Comparison of ENCODE assay signal across 8 cellular contexts in genomic region chr1:151837841-151838490, GRCh38. TPM values are rescaled to one million over a fixed set of nuclear protein-coding genes. Genes with fewer than 3 reads are reported as not detected.
DNase-seq lines count a peak whose midpoint lies in the region; ATAC-seq and TF ChIP-seq lines count a peak whose summit lies in the region.

No MANE protein-coding gene starts in this region.

- H3K4me1 ChIP-seq in cardiac muscle cell (ENCODE audit: low read depth) (no peaks in the 10 kb centered on the region), sigmoid colon (peaks cover 0 to 27% (median 25%) of the 10 kb centered on the region in 4 donors)

- H3K9me3 ChIP-seq in cardiac muscle cell (ENCODE audit: low read depth) (no peaks in the 10 kb centered on the region), sigmoid colon (no peaks in the 10 kb centered on the region)

- no peaks in the 10 kb centered on the region for H3K9me3 Mint-ChIP-seq in activated CD8-positive, alpha-beta memory T cell treated with anti-CD3 and anti-CD28 coated beads, Interleukin-2, amount 10 ng/mL, durations not matched to agents 7 days and 5 days (ENCODE audit: low read depth)

- in situ Hi-C loops in GM13976 (cut with MboI; ENCODE audit: low sequenced_read_pairs, unreplicated experiment), result no loop called here

- peak; percentile 17 for ATAC-seq in activated CD8-positive, alpha-beta memory T cell treated with anti-CD3 and anti-CD28 coated beads, Interleukin-2, amount 10 ng/mL, durations not matched to agents 7 days and 5 days
- ATAC-seq in HG03045 (IDR thresholded peaks at IDR 0.05; ENCODE audit: unreplicated experiment) (no peak), HG02610 (IDR thresholded peaks at IDR 0.05; ENCODE audit: unreplicated experiment) (no peak), HG03565 (IDR thresholded peaks at IDR 0.05; ENCODE audit: unreplicated experiment) (no peak)

- CTCF ChIA-PET in activated CD8-positive, alpha-beta memory T cell treated with anti-CD3 and anti-CD28 coated beads, Interleukin-2, amount 10 ng/mL, durations not matched to agents 7 days and 5 days (lab: Charles Lee), result interaction anchor here (2.7 kb wide), 1 partner anchor 15 kb away, joined by 6 read pairs; no protein-coding TSS in a partner anchor

- H3K4me3 Mint-ChIP-seq in activated CD8-positive, alpha-beta memory T cell treated with anti-CD3 and anti-CD28 coated beads, Interleukin-2, amount 10 ng/mL, durations not matched to agents 7 days and 5 days, result peak overlapping the region; percentile 68

- peaks cover 2% of the 10 kb centered on the region for H3K27me3 Mint-ChIP-seq in activated CD8-positive, alpha-beta memory T cell treated with anti-CD3 and anti-CD28 coated beads, Interleukin-2, amount 10 ng/mL, durations not matched to agents 7 days and 5 days

- no peak for TF ChIP-seq EP300 in sigmoid colon (IDR thresholded peaks at IDR 0.05)

- no peak overlapping the region for H3K27ac ChIP-seq in cardiac muscle cell
- H3K27ac ChIP-seq in sigmoid colon, result peak overlapping the region in 1 of 4 donors; percentile 8

- peaks cover 59% of the 10 kb centered on the region for H3K27me3 ChIP-seq in cardiac muscle cell
- H3K27me3 ChIP-seq in sigmoid colon, result peaks cover 30 to 79% (median 36%) of the 10 kb centered on the region in 3 donors

- H3K27ac Mint-ChIP-seq in activated CD8-positive, alpha-beta memory T cell treated with anti-CD3 and anti-CD28 coated beads, Interleukin-2, amount 10 ng/mL, durations not matched to agents 7 days and 5 days, result peak overlapping the region; percentile 89

- H3K4me1 Mint-ChIP-seq in activated CD8-positive, alpha-beta memory T cell treated with anti-CD3 and anti-CD28 coated beads, Interleukin-2, amount 10 ng/mL, durations not matched to agents 7 days and 5 days, result peaks cover 50% of the 10 kb centered on the region

- intact Hi-C loops in sigmoid colon (cut with DNase I), result no loop called here

- no peak for TF ChIP-seq POLR2A in sigmoid colon (IDR thresholded peaks at IDR 0.05)

- DNase-seq in GM13976 (ENCODE audit: low spot score) (peak; percentile 76), cardiac muscle cell (ENCODE audit: low read depth in 1 of 2, low spot score in 1 of 2) (peak; percentile 34 to 35), sigmoid colon (no peak), NCI-H524 (lab: John Stamatoyannopoulos, UW) (no peak)
- DNase-seq in activated CD8-positive, alpha-beta memory T cell treated with anti-CD3 and anti-CD28 coated beads, Interleukin-2, amount 10 ng/mL, durations not matched to agents 7 days and 5 days, result no peak

- peaks cover 1% of the 10 kb centered on the region for H3K36me3 Mint-ChIP-seq in activated CD8-positive, alpha-beta memory T cell treated with anti-CD3 and anti-CD28 coated beads, Interleukin-2, amount 10 ng/mL, durations not matched to agents 7 days and 5 days

- H3K4me3 ChIP-seq in cardiac muscle cell (peak overlapping the region; percentile 30), sigmoid colon (peak overlapping the region; percentile 10 to 56 (median 44))

- WGBS in sigmoid colon, 2 donors, result 27 to 76% methylated on average over 68 of the region's 68 CpGs

- H3K36me3 ChIP-seq in cardiac muscle cell (no peaks in the 10 kb centered on the region), sigmoid colon (no peaks in the 10 kb centered on the region)

- TF ChIP-seq CTCF in GM13976 (IDR thresholded peaks at IDR 0.05; ENCODE audit: borderline replicate concordance, control extremely low read depth, extremely low read depth, insufficient read depth, missing control alignments) (no peak), cardiac muscle cell (IDR thresholded peaks at IDR 0.05; ENCODE audit: low read depth, low read length) (no peak), sigmoid colon (IDR thresholded peaks at IDR 0.05) (no peak)

RNA-seq across cellular contexts. Expression of gene C2CD4D, which starts 1.7 kb away (rescaled TPM):
- total RNA-seq in activated CD8-positive, alpha-beta memory T cell treated with anti-CD3 and anti-CD28 coated beads, Interleukin-2, amount 10 ng/mL, durations not matched to agents 7 days and 5 days, result under 1 TPM; 0.33 to 0.96 TPM
- not detected in 2 replicates for total RNA-seq in cardiac muscle cell
- polyA plus RNA-seq in cardiac muscle cell, result 0.41 and 0.44 TPM in 2 replicates
- not detected for total RNA-seq in sigmoid colon
- polyA plus RNA-seq in sigmoid colon, result under 1 TPM; 0.20 to 0.69 (median 0.60) TPM

RNA-seq across cellular contexts. Expression of gene RORC, which starts 6.4 kb away (rescaled TPM):
- 1 to 10 TPM in 1 of 2 experiments, under 1 TPM in 1; 0.30 to 1.3 TPM for total RNA-seq in activated CD8-positive, alpha-beta memory T cell treated with anti-CD3 and anti-CD28 coated beads, Interleukin-2, amount 10 ng/mL, durations not matched to agents 7 days and 5 days
- total RNA-seq in cardiac muscle cell, result not detected in 2 replicates
- not detected in 2 replicates for polyA plus RNA-seq in cardiac muscle cell
- total RNA-seq in sigmoid colon, result under 1 TPM in 3 of 4 donors, not detected in 1; 0.27 to 0.71 (median 0.49) TPM
- 10 to 100 TPM in 2 of 3 donors, 1 to 10 TPM in 1; 7.1 to 18.0 (median 10.4) TPM for polyA plus RNA-seq in sigmoid colon

RNA-seq across cellular contexts. Expression of gene THEM5, which starts 15.5 kb away (rescaled TPM):
- total RNA-seq in activated CD8-positive, alpha-beta memory T cell treated with anti-CD3 and anti-CD28 coated beads, Interleukin-2, amount 10 ng/mL, durations not matched to agents 7 days and 5 days, result not detected
- not detected in 2 replicates for total RNA-seq in cardiac muscle cell
- not detected in 2 replicates for polyA plus RNA-seq in cardiac muscle cell
- total RNA-seq in sigmoid colon, result not detected
- polyA plus RNA-seq in sigmoid colon, result not detected

RNA-seq across cellular contexts. Expression of gene LINGO4, which starts 32.7 kb away (rescaled TPM):
- total RNA-seq in activated CD8-positive, alpha-beta memory T cell treated with anti-CD3 and anti-CD28 coated beads, Interleukin-2, amount 10 ng/mL, durations not matched to agents 7 days and 5 days, result under 1 TPM; 0.07 to 0.15 TPM
- total RNA-seq in cardiac muscle cell (not detected in 2 replicates), sigmoid colon (under 1 TPM in 1 of 4 donors, not detected in 3; 0.16 TPM)
- polyA plus RNA-seq in cardiac muscle cell (not detected in 2 replicates), sigmoid colon (under 1 TPM in 1 of 3 donors, not detected in 2; 0.13 TPM)

RNA-seq across cellular contexts. Expression of gene TDRKH, which starts 47.7 kb away (rescaled TPM):
- 10 to 100 TPM; 16.4 to 17.1 TPM for total RNA-seq in activated CD8-positive, alpha-beta memory T cell treated with anti-CD3 and anti-CD28 coated beads, Interleukin-2, amount 10 ng/mL, durations not matched to agents 7 days and 5 days
- 7.8 and 13.5 TPM in 2 replicates for total RNA-seq in cardiac muscle cell
- 12.9 and 14.6 TPM in 2 replicates for polyA plus RNA-seq in cardiac muscle cell
- total RNA-seq in sigmoid colon, result 1 to 10 TPM; 3.7 to 4.9 (median 3.9) TPM
- polyA plus RNA-seq in sigmoid colon, result 1 to 10 TPM; 1.8 to 5.5 (median 2.3) TPM

Comparison
In these comparisons a context has a peak if more than half of its experiments do, and no peak if none do; other contexts are left out.
1. DNase-seq: peak in GM13976 (single experiment) and cardiac muscle cell (2 of 2); none in activated CD8-positive, alpha-beta memory T cell treated with anti-CD3 and anti-CD28 coated beads, Interleukin-2, amount 10 ng/mL, durations not matched to agents 7 days and 5 days (single experiment), sigmoid colon (single experiment) and NCI-H524 (0 of 2).